ENCODE assay signal across 9 cellular contexts in the genomic region with DNA sequence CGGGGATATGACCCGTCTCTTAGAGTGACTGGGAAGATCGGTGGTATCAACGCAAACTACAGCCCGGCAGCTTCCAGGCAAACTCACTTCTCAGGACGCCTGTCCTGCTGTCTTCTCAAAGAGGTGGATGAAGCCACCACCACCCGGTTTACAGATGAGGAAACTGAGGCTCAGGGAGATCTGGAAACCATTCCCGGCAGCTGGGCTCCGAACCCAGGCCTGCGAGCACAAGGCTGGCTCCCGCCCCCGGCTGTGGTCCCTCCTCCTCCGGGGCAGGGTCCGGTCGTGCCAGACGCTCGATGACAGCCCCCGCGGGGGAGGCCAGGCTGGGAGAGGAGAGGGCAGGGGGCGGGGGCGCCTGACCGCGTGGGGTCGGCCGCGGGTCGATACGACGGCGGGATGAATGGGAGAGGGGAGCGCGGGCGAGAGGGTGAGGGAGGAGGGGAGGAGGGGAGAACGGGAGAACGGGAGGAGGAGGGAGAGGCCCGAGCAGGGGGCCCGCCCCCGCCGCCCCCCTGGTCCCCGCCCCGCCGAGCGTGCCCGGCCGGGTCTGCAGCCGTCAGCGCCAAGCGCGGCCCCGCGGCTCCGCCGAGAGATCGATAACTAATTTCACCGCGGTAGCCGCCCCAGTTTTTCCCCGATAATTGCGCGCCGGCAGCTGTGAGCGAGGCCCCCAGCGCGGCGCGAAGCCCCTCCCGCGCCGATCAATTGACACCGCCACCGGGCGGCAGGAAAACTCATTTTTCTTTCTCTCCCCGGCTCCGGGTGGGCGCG. TPM values are rescaled to one million over a fixed set of nuclear protein-coding genes. Genes with fewer than 3 reads are reported as not detected.
DNase-seq lines count a peak whose midpoint lies in the region; ATAC-seq lines count a peak whose summit lies in the region.
"Had no signal": no experiment of that assay in that cellular context is flagged by ENCODE, and none has a peak within 500 bp of the region (broad histone marks: within the 10 kb centered on the region; RNA-seq: fewer than 3 reads in every experiment).

No MANE protein-coding gene starts in this region.

- DNase-seq in NCI-H2171 treated with DMSO at 0.1 percent for 48 hours (lab: John Stamatoyannopoulos, UW), result peak; percentile 6
- DNase-seq in NCI-H2171 (lab: John Stamatoyannopoulos, UW), result no peak
- DNase-seq in activated T-helper 2 cell treated with anti-CD3 and anti-CD28 coated beads, Interferon-gamma antibody, Interleukin-2, Interleukin-4, amounts not matched to agents 10 μg/mL and 5 μg/mL and 100 μg/mL, durations not matched to agents 14 hours and 24 hours and 36 hours (ENCODE audit: low spot score), result no peak
- DNase-seq in left colon, result peak in 1 of 2 donors; percentile 13
- DNase-seq in stimulated activated naive CD8-positive, alpha-beta T cell treated with anti-CD3 and anti-CD28 coated beads, Interleukin-15, amount 100 ng/mL, for 72 hours, result no peak
- no peak for DNase-seq in OCI-M2 (lab: John Stamatoyannopoulos, UW; ENCODE audit: unreplicated experiment)
- no peak for DNase-seq in cortex of kidney (lab: John Stamatoyannopoulos, UW)
- DNase-seq: IMR-90 had no signal

- intact Hi-C loops in activated T-helper 2 cell treated with anti-CD3 and anti-CD28 coated beads, Interferon-gamma antibody, Interleukin-2, Interleukin-4, amounts not matched to agents 10 μg/mL and 5 μg/mL and 100 μg/mL, durations not matched to agents 14 hours and 24 hours and 36 hours (cut with micrococcal nuclease), result no loop called here
- intact Hi-C loops in left colon (cut with DNase I, micrococcal nuclease), result no loop called here

- no peak overlapping the region for H3K27ac Mint-ChIP-seq in activated T-helper 2 cell treated with anti-CD3 and anti-CD28 coated beads, Interferon-gamma antibody, Interleukin-2, Interleukin-4, amounts not matched to agents 10 μg/mL and 5 μg/mL and 100 μg/mL, durations not matched to agents 14 hours and 24 hours and 36 hours
- H3K27ac Mint-ChIP-seq in stimulated activated naive CD8-positive, alpha-beta T cell treated with anti-CD3 and anti-CD28 coated beads, Interleukin-15, amount 100 ng/mL, for 72 hours, result peak overlapping the region in 1 of 2 donors; percentile 77

- H3K9me3 Mint-ChIP-seq in activated T-helper 2 cell treated with anti-CD3 and anti-CD28 coated beads, Interferon-gamma antibody, Interleukin-2, Interleukin-4, amounts not matched to agents 10 μg/mL and 5 μg/mL and 100 μg/mL, durations not matched to agents 14 hours and 24 hours and 36 hours, result no peaks in the 10 kb centered on the region
- H3K9me3 Mint-ChIP-seq in stimulated activated naive CD8-positive, alpha-beta T cell treated with anti-CD3 and anti-CD28 coated beads, Interleukin-15, amount 100 ng/mL, for 72 hours, result no peaks in the 10 kb centered on the region

- H3K27me3 Mint-ChIP-seq in activated T-helper 2 cell treated with anti-CD3 and anti-CD28 coated beads, Interferon-gamma antibody, Interleukin-2, Interleukin-4, amounts not matched to agents 10 μg/mL and 5 μg/mL and 100 μg/mL, durations not matched to agents 14 hours and 24 hours and 36 hours (ENCODE audit: low read depth), result peaks cover 30% of the 10 kb centered on the region
- peaks cover 52% of the 10 kb centered on the region for H3K27me3 Mint-ChIP-seq in stimulated activated naive CD8-positive, alpha-beta T cell treated with anti-CD3 and anti-CD28 coated beads, Interleukin-15, amount 100 ng/mL, for 72 hours

- peaks cover 4% of the 10 kb centered on the region for H3K4me1 Mint-ChIP-seq in activated T-helper 2 cell treated with anti-CD3 and anti-CD28 coated beads, Interferon-gamma antibody, Interleukin-2, Interleukin-4, amounts not matched to agents 10 μg/mL and 5 μg/mL and 100 μg/mL, durations not matched to agents 14 hours and 24 hours and 36 hours (ENCODE audit: low read depth)
- H3K4me1 Mint-ChIP-seq in stimulated activated naive CD8-positive, alpha-beta T cell treated with anti-CD3 and anti-CD28 coated beads, Interleukin-15, amount 100 ng/mL, for 72 hours, result peaks cover 10% of the 10 kb centered on the region

- H3K36me3 Mint-ChIP-seq in activated T-helper 2 cell treated with anti-CD3 and anti-CD28 coated beads, Interferon-gamma antibody, Interleukin-2, Interleukin-4, amounts not matched to agents 10 μg/mL and 5 μg/mL and 100 μg/mL, durations not matched to agents 14 hours and 24 hours and 36 hours (ENCODE audit: low read depth), result peaks cover 3% of the 10 kb centered on the region

- ATAC-seq in left colon (peak; percentile 40), HG03460 (IDR thresholded peaks at IDR 0.05; ENCODE audit: unreplicated experiment) (no peak)
- peak; percentile 38 for ATAC-seq in stimulated activated naive CD8-positive, alpha-beta T cell treated with anti-CD3 and anti-CD28 coated beads, Interleukin-15, amount 100 ng/mL, for 72 hours

- H3K4me3 Mint-ChIP-seq in activated T-helper 2 cell treated with anti-CD3 and anti-CD28 coated beads, Interferon-gamma antibody, Interleukin-2, Interleukin-4, amounts not matched to agents 10 μg/mL and 5 μg/mL and 100 μg/mL, durations not matched to agents 14 hours and 24 hours and 36 hours (ENCODE audit: low read depth), result peak overlapping the region; percentile 65
- peak overlapping the region; percentile 76 to 81 for H3K4me3 Mint-ChIP-seq in stimulated activated naive CD8-positive, alpha-beta T cell treated with anti-CD3 and anti-CD28 coated beads, Interleukin-15, amount 100 ng/mL, for 72 hours

RNA-seq across cellular contexts. Expression of a gene that starts 14.0 kb away (rescaled TPM):
- total RNA-seq in activated T-helper 2 cell treated with anti-CD3 and anti-CD28 coated beads, Interferon-gamma antibody, Interleukin-2, Interleukin-4, amounts not matched to agents 10 μg/mL and 5 μg/mL and 100 μg/mL, durations not matched to agents 14 hours and 24 hours and 36 hours, result 0.21 TPM in 1 of 2 replicates, not detected in the other
- total RNA-seq in left colon, result not detected
- total RNA-seq: IMR-90 had no signal
